10 cellular contexts compared by ENCODE assay signal in the genomic region with DNA sequence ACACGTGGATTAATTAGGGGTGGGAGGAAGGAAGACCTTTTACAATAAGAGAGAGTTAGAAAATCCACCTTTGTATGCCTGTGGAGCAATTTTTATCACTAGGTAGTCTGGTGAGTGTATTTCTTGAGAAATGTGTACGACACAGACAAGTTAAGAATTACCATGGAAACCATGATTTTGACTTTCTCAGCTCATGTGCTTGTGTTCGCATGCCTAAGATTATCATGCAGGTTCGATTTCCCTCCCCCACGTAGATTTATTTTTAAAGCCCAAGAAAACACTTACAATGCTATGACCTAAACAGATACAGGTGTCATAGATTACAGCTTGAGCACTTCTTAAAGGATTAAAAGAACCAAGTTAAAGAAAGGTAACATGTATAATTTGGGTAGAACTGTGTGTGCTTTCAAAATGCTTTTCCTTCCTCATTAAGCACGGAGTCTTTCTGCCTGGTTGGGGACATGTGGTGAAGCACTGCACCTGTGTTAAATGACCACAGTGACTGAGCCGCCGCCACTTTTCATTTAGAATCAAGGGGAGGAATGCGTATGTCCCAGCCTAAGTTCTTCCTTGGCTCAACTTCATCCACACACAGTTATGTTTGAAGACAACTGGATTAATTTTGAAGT. TPM values are rescaled to one million over a fixed set of nuclear protein-coding genes. Genes with fewer than 3 reads are reported as not detected.
DNase-seq lines count a peak whose midpoint lies in the region; ATAC-seq and TF ChIP-seq lines count a peak whose summit lies in the region.
"Had no signal": no experiment of that assay in that cellular context is flagged by ENCODE, and none has a peak within 500 bp of the region (broad histone marks: within the 10 kb centered on the region; RNA-seq: fewer than 3 reads in every experiment).

No MANE protein-coding gene starts in this region.

- H3K4me1 Mint-ChIP-seq in T-helper 1 cell treated with Interleukin-12 subunit alpha and Interleukin-12 subunit beta and Interleukin-4 antibody, amounts not matched to agents 30 μg/mL and 1 μg/mL, for 36 hours (ENCODE audit: low read depth), result peaks cover 46% of the 10 kb centered on the region
- peaks cover 34% of the 10 kb centered on the region for H3K4me1 Mint-ChIP-seq in T-helper 17 cell

- peaks cover 4 to 49% (median 38%) of the 10 kb centered on the region in 6 donors for H3K36me3 ChIP-seq in spleen

- TF ChIP-seq POLR2A in spleen (IDR thresholded peaks at IDR 0.05), result peak in 1 of 3 donors; percentile 7

- H3K27me3 Mint-ChIP-seq in T-helper 1 cell treated with Interleukin-12 subunit alpha and Interleukin-12 subunit beta and Interleukin-4 antibody, amounts not matched to agents 30 μg/mL and 1 μg/mL, for 36 hours (ENCODE audit: low read depth), result no peaks in the 10 kb centered on the region
- no peaks in the 10 kb centered on the region for H3K27me3 Mint-ChIP-seq in T-helper 17 cell

- 21 to 35% (median 22%) methylated on average over 9 of the region's 9 CpGs for WGBS in spleen, 5 donors

- H3K27me3 ChIP-seq in spleen (replicated peaks in 1 of 7), result no peaks in the 10 kb centered on the region

- DNase-seq in T-helper 1 cell, result no peak
- no peak for DNase-seq in T-helper 17 cell
- no peak for DNase-seq in spleen
- no peak for DNase-seq in GM03348 (ENCODE audit: low spot score)
- no peak for DNase-seq in cerebellum (ENCODE audit: low spot score)
- no peak for DNase-seq in retina
- DNase-seq: Karpas-422 had no signal

- H3K9me3 Mint-ChIP-seq in T-helper 1 cell treated with Interleukin-12 subunit alpha and Interleukin-12 subunit beta and Interleukin-4 antibody, amounts not matched to agents 30 μg/mL and 1 μg/mL, for 36 hours, result no peaks in the 10 kb centered on the region

- H3K27ac ChIP-seq in spleen, result peak overlapping the region; percentile 66 to 93 (median 80)
- H3K27ac ChIP-seq: A549 had no signal

- H3K27ac Mint-ChIP-seq in T-helper 1 cell treated with Interleukin-12 subunit alpha and Interleukin-12 subunit beta and Interleukin-4 antibody, amounts not matched to agents 30 μg/mL and 1 μg/mL, for 36 hours, result peak overlapping the region; percentile 80
- peak overlapping the region; percentile 79 for H3K27ac Mint-ChIP-seq in T-helper 17 cell

- H3K4me1 ChIP-seq in spleen, result peaks cover 53 to 98% (median 87%) of the 10 kb centered on the region in 6 donors

- intact Hi-C loops in spleen (cut with DNase I; ENCODE audit: low total_unique reads), result no loop called here

- peaks cover 32% of the 10 kb centered on the region for H3K36me3 Mint-ChIP-seq in T-helper 1 cell treated with Interleukin-12 subunit alpha and Interleukin-12 subunit beta and Interleukin-4 antibody, amounts not matched to agents 30 μg/mL and 1 μg/mL, for 36 hours (ENCODE audit: low read depth)
- H3K36me3 Mint-ChIP-seq in T-helper 17 cell (ENCODE audit: low read depth), result peaks cover 8% of the 10 kb centered on the region

- ATAC-seq in HG02938 (IDR thresholded peaks at IDR 0.05; ENCODE audit: unreplicated experiment) (peak; percentile 56), T-helper 17 cell (peak; percentile 68)

- H3K4me3 Mint-ChIP-seq in T-helper 1 cell treated with Interleukin-12 subunit alpha and Interleukin-12 subunit beta and Interleukin-4 antibody, amounts not matched to agents 30 μg/mL and 1 μg/mL, for 36 hours, result peak overlapping the region; percentile 52
- H3K4me3 Mint-ChIP-seq in T-helper 17 cell, result peak overlapping the region; percentile 71

- TF ChIP-seq CTCF in spleen (IDR thresholded peaks at IDR 0.05 in 8 of 11, conservative IDR thresholded peaks at IDR 0.05 in 3 of 11), result no peak

- peak overlapping the region in 1 of 8 donors; percentile 49 for H3K4me3 ChIP-seq in spleen
- H3K4me3 ChIP-seq: A549 had no signal

- H3K9me3 ChIP-seq in T-helper 17 cell (ENCODE audit: control insufficient read depth, low read length, poor library complexity, severe bottlenecking) (no peaks in the 10 kb centered on the region), spleen (no peaks in the 10 kb centered on the region)
- H3K9me3 ChIP-seq: A549 had no signal

RNA-seq across cellular contexts. Expression of gene SERTAD2, which starts 16.6 kb away (rescaled TPM):
- total RNA-seq in T-helper 17 cell, result 10 to 100 TPM; 26.4 to 31.1 TPM
- total RNA-seq in spleen, result 10 to 100 TPM; 31.2 to 61.4 (median 43.3) TPM
- 10 to 100 TPM; 10.4 to 16.9 (median 13.6) TPM for polyA plus RNA-seq in spleen
- total RNA-seq in cerebellum, result 5.8 TPM
